32 cellular contexts compared by ENCODE assay signal in the genomic region with DNA sequence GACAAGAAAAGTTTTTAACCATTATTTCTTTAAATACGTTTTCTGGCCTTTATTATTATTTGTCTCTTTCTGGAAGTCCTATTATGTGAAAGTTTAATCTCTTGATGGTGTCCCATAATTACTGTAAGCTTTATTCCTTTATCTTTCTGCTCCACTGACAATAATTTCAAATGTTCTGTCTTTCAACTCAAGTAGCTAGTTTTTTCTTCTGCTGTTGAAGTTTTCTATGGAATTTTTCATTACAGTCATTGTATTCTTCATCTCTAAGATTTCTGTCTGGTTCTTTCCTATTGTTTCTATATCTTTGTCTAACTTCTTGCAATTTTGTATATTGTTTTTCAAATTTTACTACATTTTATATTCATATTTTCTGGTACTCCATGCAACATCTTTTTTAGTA.
"Had no signal": no experiment of that assay in that cellular context is flagged by ENCODE, and none has a peak within 500 bp of the region (broad histone marks: within the 10 kb centered on the region; RNA-seq: fewer than 3 reads in every experiment).

No MANE protein-coding gene starts in this region.

- H3K27ac ChIP-seq: adrenal gland, ascending aorta, breast epithelium, cardiac muscle cell, esophagus muscularis mucosa, gastroesophageal sphincter, heart right ventricle, hepatocyte had no signal

- H3K4me1 ChIP-seq: adrenal gland, ascending aorta, breast epithelium, esophagus muscularis mucosa, gastroesophageal sphincter, heart right ventricle had no signal

- ATAC-seq: activated CD4-positive, alpha-beta T cell treated with anti-CD3 and anti-CD28 coated beads for 36 hours; activated CD8-positive, alpha-beta memory T cell treated with anti-CD3 and anti-CD28 coated beads, Interleukin-2, amount 10 ng/mL, durations not matched to agents 7 days and 5 days; activated CD8-positive, alpha-beta T cell treated with anti-CD3 and anti-CD28 coated beads, Interleukin-2, amount 10 ng/mL, durations not matched to agents 7 days and 5 days; activated naive CD8-positive, alpha-beta T cell treated with anti-CD3 and anti-CD28 coated beads, Interleukin-2, amount 50 U/mL, for 24 hours; effector memory CD8-positive, alpha-beta T cell; gastroesophageal sphincter; heart right ventricle; T-helper 17 cell had no signal

- H3K27me3 ChIP-seq: adrenal gland, ascending aorta, breast epithelium, cardiac muscle cell, esophagus muscularis mucosa, gastroesophageal sphincter, heart right ventricle, hepatocyte had no signal

- H3K36me3 ChIP-seq: adrenal gland, ascending aorta, breast epithelium, cardiac muscle cell, esophagus muscularis mucosa, gastroesophageal sphincter, heart right ventricle had no signal

- DNase-seq: activated CD4-positive, alpha-beta memory T cell treated with anti-CD3 and anti-CD28 coated beads for 36 hours; activated CD4-positive, alpha-beta T cell treated with anti-CD3 and anti-CD28 coated beads for 36 hours; activated CD4-positive, alpha-beta T cell treated with anti-CD3 and anti-CD28 coated beads, Interleukin-2, amount 10 ng/mL, durations not matched to agents 24 days and 14 days; activated CD4-positive, CD25-positive, alpha-beta regulatory T cell; activated CD4-positive, CD25-positive, alpha-beta regulatory T cell treated with anti-CD3 and anti-CD28 coated beads, Interleukin-2, amount 50 U/mL, for 72 hours; activated CD8-positive, alpha-beta memory T cell treated with anti-CD3 and anti-CD28 coated beads, Interleukin-2, amount 10 ng/mL, durations not matched to agents 7 days and 5 days; activated CD8-positive, alpha-beta memory T cell treated with anti-CD3 and anti-CD28 coated beads, Interleukin-2, amount 50 U/mL, for 4 hours; activated CD8-positive, alpha-beta T cell treated with anti-CD3 and anti-CD28 coated beads, Interleukin-2, amount 10 ng/mL, durations not matched to agents 7 days and 5 days; activated effector memory CD4-positive, alpha-beta T cell treated with anti-CD3 and anti-CD28 coated beads, Interleukin-2, amount 50 U/mL, for 16 hours; activated naive CD4-positive, alpha-beta T cell treated with anti-CD3 and anti-CD28 coated beads for 36 hours; activated naive CD8-positive, alpha-beta T cell treated with anti-CD3 and anti-CD28 coated beads for 36 hours; activated naive CD8-positive, alpha-beta T cell treated with anti-CD3 and anti-CD28 coated beads, Interleukin-2, amount 50 U/mL, for 24 hours; activated T-cell treated with anti-CD3 and anti-CD28 coated beads, Interleukin-2, amount 50 U/mL, for 1 hour; activated T-cell treated with anti-CD3 and anti-CD28 coated beads, Interleukin-2, amount 50 U/mL, for 48 hours; adrenal gland; central memory CD4-positive, alpha-beta T cell; cerebellar nuclear complex; cortex of kidney; dermis blood vessel endothelial cell; effector CD4-positive, alpha-beta T cell; effector memory CD8-positive, alpha-beta T cell; erythroblast; foreskin melanocyte; heart right ventricle; T-helper 17 cell; T1000 had no signal

- H3K4me3 ChIP-seq: adrenal gland, ascending aorta, breast epithelium, cardiac muscle cell, esophagus muscularis mucosa, gastroesophageal sphincter, heart right ventricle, hepatocyte had no signal
